Comparison of ENCODE assay signal across 10 cellular contexts in genomic region chrX:149510386-149510785, GRCh38. TPM values are rescaled to one million over a fixed set of nuclear protein-coding genes. Genes with fewer than 3 reads are reported as not detected.
DNase-seq lines count a peak whose midpoint lies in the region; ATAC-seq and TF ChIP-seq lines count a peak whose summit lies in the region.
"Had no signal": no experiment of that assay in that cellular context is flagged by ENCODE, and none has a peak within 500 bp of the region (broad histone marks: within the 10 kb centered on the region; RNA-seq: fewer than 3 reads in every experiment).

No MANE protein-coding gene starts in this region.

- H3K4me3 ChIP-seq in GM06990 (replicated peaks; ENCODE audit: low read depth, low read length) (no peak overlapping the region), sigmoid colon (no peak overlapping the region)
- H3K4me3 ChIP-seq in naive thymus-derived CD4-positive, alpha-beta T cell (ENCODE audit: low read length) = no peak overlapping the region

- no peak for TF ChIP-seq POLR2A in sigmoid colon (IDR thresholded peaks at IDR 0.05)

- H3K4me3 Mint-ChIP-seq in naive thymus-derived CD4-positive, alpha-beta T cell = no peak overlapping the region

- H3K27me3 Mint-ChIP-seq in naive thymus-derived CD4-positive, alpha-beta T cell = peaks cover 0 to 10% (median 0%) of the 10 kb centered on the region in 5 donors

- no peaks in the 10 kb centered on the region for H3K9me3 Mint-ChIP-seq in naive thymus-derived CD4-positive, alpha-beta T cell

- TF ChIP-seq EP300 in sigmoid colon (IDR thresholded peaks at IDR 0.05) = no peak

- no peak overlapping the region for H3K27ac ChIP-seq in naive thymus-derived CD4-positive, alpha-beta T cell (ENCODE audit: low read depth, low read length)
- no peak overlapping the region for H3K27ac ChIP-seq in sigmoid colon

- intact Hi-C loops in naive thymus-derived CD4-positive, alpha-beta T cell (cut with micrococcal nuclease) = loop anchor here (5.0 kb wide), 1 partner anchor 317 kb away; no protein-coding TSS in a partner anchor
- intact Hi-C loops in sigmoid colon (cut with DNase I) = no loop called here

- H3K9me3 ChIP-seq in naive thymus-derived CD4-positive, alpha-beta T cell (ENCODE audit: control insufficient read depth in 2 of 3, low read length in 3 of 3) = no peaks in the 10 kb centered on the region
- H3K9me3 ChIP-seq in sigmoid colon = no peaks in the 10 kb centered on the region

- ATAC-seq in HG02759 (IDR thresholded peaks at IDR 0.05; ENCODE audit: unreplicated experiment) = peak; percentile 54
- ATAC-seq in naive thymus-derived CD4-positive, alpha-beta T cell = peak; percentile 53
- no peak for ATAC-seq in HG02852 (IDR thresholded peaks at IDR 0.05; ENCODE audit: unreplicated experiment)

- H3K27ac Mint-ChIP-seq in naive thymus-derived CD4-positive, alpha-beta T cell = peak overlapping the region in 3 of 9 donors; percentile 47 to 68 (median 67)

- no peaks in the 10 kb centered on the region for H3K27me3 ChIP-seq in GM06990 (replicated peaks; ENCODE audit: control insufficient read depth, insufficient read depth, low read length)
- no peaks in the 10 kb centered on the region for H3K27me3 ChIP-seq in naive thymus-derived CD4-positive, alpha-beta T cell (ENCODE audit: control insufficient read depth in 2 of 2, insufficient read depth in 2 of 2, low read length in 2 of 2)
- no peaks in the 10 kb centered on the region for H3K27me3 ChIP-seq in sigmoid colon

- H3K36me3 Mint-ChIP-seq in naive thymus-derived CD4-positive, alpha-beta T cell = no peaks in the 10 kb centered on the region

- H3K4me1 ChIP-seq in naive thymus-derived CD4-positive, alpha-beta T cell (ENCODE audit: control insufficient read depth in 2 of 2, insufficient read depth in 2 of 2, low read length in 2 of 2) = peaks cover 9 to 18% of the 10 kb centered on the region in 2 donors
- peaks cover 0 to 5% (median 0%) of the 10 kb centered on the region in 4 donors for H3K4me1 ChIP-seq in sigmoid colon

- CTCF ChIA-PET in naive thymus-derived CD4-positive, alpha-beta T cell (lab: Charles Lee) = interaction anchor here (4.1 kb wide), 1 partner anchor 30 kb away, joined by 29 read pairs; the partner anchor contains the start of gene EOLA1

- peak; percentile 27 for TF ChIP-seq CTCF in GM06990 (IDR thresholded peaks at IDR 0.05; ENCODE audit: insufficient read depth, low read length, poor library complexity, severe bottlenecking)
- no peak for TF ChIP-seq CTCF in sigmoid colon (IDR thresholded peaks at IDR 0.05)

- POLR2A ChIA-PET in naive thymus-derived CD4-positive, alpha-beta T cell (lab: Charles Lee) = interaction anchor here (0.8 kb wide), 1 partner anchor 11 kb away, joined by 3 read pairs; no protein-coding TSS in a partner anchor

- WGBS in sigmoid colon, 2 donors = 42 to 72% methylated on average over 4 of the region's 4 CpGs

- H3K36me3 ChIP-seq in GM06990 (ENCODE audit: control insufficient read depth, insufficient read depth, low read length) (no peaks in the 10 kb centered on the region), sigmoid colon (no peaks in the 10 kb centered on the region)
- no peaks in the 10 kb centered on the region for H3K36me3 ChIP-seq in naive thymus-derived CD4-positive, alpha-beta T cell (ENCODE audit: control insufficient read depth in 2 of 3, insufficient read depth in 3 of 3, low read length in 3 of 3)

- DNase-seq in GM06990 (ENCODE audit: extremely low read depth, insufficient read length) = no peak
- DNase-seq in amniotic epithelial cell (ENCODE audit: low read depth) = peak; percentile 24
- no peak for DNase-seq in naive thymus-derived CD4-positive, alpha-beta T cell
- no peak for DNase-seq in GM19238 (ENCODE audit: insufficient read length, low spot score)
- no peak for DNase-seq in sigmoid colon
- DNase-seq: NCI-H1105 treated with DMSO at 0.1 percent for 48 hours had no signal

- peaks cover 5 to 33% (median 17%) of the 10 kb centered on the region in 7 donors for H3K4me1 Mint-ChIP-seq in naive thymus-derived CD4-positive, alpha-beta T cell

RNA-seq across cellular contexts. Expression of gene IDS, which starts 5.3 kb away (rescaled TPM):
- total RNA-seq in naive thymus-derived CD4-positive, alpha-beta T cell = 100 to 1,000 TPM in 4 of 5 experiments, 10 to 100 TPM in 1; 73.1 to 317 (median 133) TPM
- polyA plus RNA-seq in naive thymus-derived CD4-positive, alpha-beta T cell = 10 to 100 TPM; 75.0 to 86.7 TPM
- total RNA-seq in sigmoid colon = 10 to 100 TPM; 71.3 to 97.2 (median 89.9) TPM
- polyA plus RNA-seq in sigmoid colon = 10 to 100 TPM; 31.3 to 49.7 (median 43.8) TPM

RNA-seq across cellular contexts. Expression of gene EOLA1, which starts 30.4 kb away (rescaled TPM):
- total RNA-seq in naive thymus-derived CD4-positive, alpha-beta T cell = 10 to 100 TPM; 22.2 to 68.1 (median 30.2) TPM
- polyA plus RNA-seq in naive thymus-derived CD4-positive, alpha-beta T cell = 10 to 100 TPM; 27.7 to 30.1 TPM
- 10 to 100 TPM in 3 of 4 donors, 1 to 10 TPM in 1; 8.7 to 14.4 (median 11.9) TPM for total RNA-seq in sigmoid colon
- 10 to 100 TPM; 31.2 to 43.0 (median 34.2) TPM for polyA plus RNA-seq in sigmoid colon

RNA-seq across cellular contexts. Expression of gene HSFX3, which starts 39.3 kb away (rescaled TPM):
- total RNA-seq in naive thymus-derived CD4-positive, alpha-beta T cell = not detected
- polyA plus RNA-seq in naive thymus-derived CD4-positive, alpha-beta T cell = not detected
- not detected for total RNA-seq in sigmoid colon
- not detected for polyA plus RNA-seq in sigmoid colon
- total RNA-seq: liver, urinary bladder had no signal
- polyA plus RNA-seq: liver, urinary bladder had no signal
